8 cellular contexts compared by ENCODE assay signal in the genomic region with DNA sequence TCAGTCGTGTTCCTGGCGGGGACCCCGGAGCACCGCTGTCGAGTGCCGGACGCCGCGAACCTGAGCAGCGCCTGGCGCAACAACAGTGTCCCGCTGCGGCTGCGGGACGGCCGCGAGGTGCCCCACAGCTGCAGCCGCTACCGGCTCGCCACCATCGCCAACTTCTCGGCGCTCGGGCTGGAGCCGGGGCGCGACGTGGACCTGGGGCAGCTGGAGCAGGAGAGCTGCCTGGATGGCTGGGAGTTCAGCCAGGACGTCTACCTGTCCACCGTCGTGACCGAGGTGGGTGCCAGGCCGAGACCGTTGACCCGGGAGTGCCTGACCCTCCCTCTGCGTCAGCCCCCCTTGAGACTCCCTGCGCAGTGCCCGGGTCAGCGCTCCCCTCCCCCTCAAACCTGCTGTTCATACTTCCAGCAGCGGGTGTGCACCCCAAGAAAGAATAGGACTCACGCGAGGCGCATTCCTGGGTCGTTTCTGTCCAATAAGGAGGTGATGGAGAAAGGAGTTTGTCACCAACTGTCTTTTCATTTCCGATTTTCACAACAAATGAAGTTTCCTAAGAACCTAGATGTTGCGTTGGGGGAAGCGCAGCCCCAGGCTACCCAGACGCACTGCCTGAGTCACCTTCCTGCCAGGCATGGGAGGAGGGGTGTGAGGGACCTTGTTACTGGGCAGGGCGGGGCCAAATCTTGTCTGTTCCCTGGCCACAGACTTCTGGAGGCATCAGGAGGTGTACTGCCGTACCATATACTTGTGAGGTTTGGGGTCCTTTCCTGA. TPM values are rescaled to one million over a fixed set of nuclear protein-coding genes. Genes with fewer than 3 reads are reported as not detected.
DNase-seq lines count a peak whose midpoint lies in the region; ATAC-seq, FAIRE-seq and TF ChIP-seq lines count a peak whose summit lies in the region.

No MANE protein-coding gene starts in this region.

- H3K9me3 ChIP-seq in CD4-positive, CD25-positive, alpha-beta regulatory T cell (ENCODE audit: control insufficient read depth in 2 of 2, low read length in 2 of 2), result no peaks in the 10 kb centered on the region
- H3K9me3 ChIP-seq in NT2/D1 (ENCODE audit: insufficient read depth, low read length) (no peaks in the 10 kb centered on the region), esophagus (ENCODE audit: control insufficient read depth in 2 of 2, insufficient read depth in 1 of 2, low read depth in 1 of 2, low read length in 1 of 2) (no peaks in the 10 kb centered on the region)

- peaks cover 0 to 11% (median 4%) of the 10 kb centered on the region in 4 donors for H3K4me1 Mint-ChIP-seq in CD4-positive, CD25-positive, alpha-beta regulatory T cell
- peaks cover 11 to 27% of the 10 kb centered on the region in 2 donors for H3K4me1 Mint-ChIP-seq in natural killer cell
- peaks cover 29% of the 10 kb centered on the region for H3K4me1 Mint-ChIP-seq in stimulated activated naive CD8-positive, alpha-beta T cell treated with anti-CD3 and anti-CD28 coated beads, Interleukin-15, Interleukin-2, amounts not matched to agents 100 ng/mL and 50 ng/mL, for 24 hours (ENCODE audit: low read depth)

- TF ChIP-seq CTCF in natural killer cell (IDR thresholded peaks at IDR 0.05), result no peak

- no peaks in the 10 kb centered on the region for H3K36me3 ChIP-seq in CD4-positive, CD25-positive, alpha-beta regulatory T cell (ENCODE audit: control insufficient read depth, insufficient read depth, low read length)
- H3K36me3 ChIP-seq in NT2/D1 (ENCODE audit: insufficient read depth, insufficient read length, low read length) (no peaks in the 10 kb centered on the region), esophagus (ENCODE audit: control insufficient read depth in 2 of 2, insufficient read depth in 2 of 2, low read length in 1 of 2) (no peaks in the 10 kb centered on the region)

- peak overlapping the region; percentile 70 for H3K9ac ChIP-seq in NT2/D1 (ENCODE audit: insufficient read length, low read depth)

- peaks cover 24% of the 10 kb centered on the region for H3K4me1 ChIP-seq in CD4-positive, CD25-positive, alpha-beta regulatory T cell (ENCODE audit: control insufficient read depth, insufficient read depth, low read length, poor library complexity, severe bottlenecking)
- H3K4me1 ChIP-seq in NT2/D1 (ENCODE audit: insufficient read depth, insufficient read length) (peaks cover 5% of the 10 kb centered on the region), esophagus (ENCODE audit: control insufficient read depth in 2 of 2, insufficient read depth in 2 of 2, low read length in 1 of 2) (peaks cover 0 to 10% of the 10 kb centered on the region in 2 donors)

- H3K4me3 Mint-ChIP-seq in CD4-positive, CD25-positive, alpha-beta regulatory T cell, result peak overlapping the region; percentile 29 to 89 (median 80)
- H3K4me3 Mint-ChIP-seq in natural killer cell, result peak overlapping the region; percentile 93
- H3K4me3 Mint-ChIP-seq in stimulated activated naive CD8-positive, alpha-beta T cell treated with anti-CD3 and anti-CD28 coated beads, Interleukin-15, Interleukin-2, amounts not matched to agents 100 ng/mL and 50 ng/mL, for 24 hours, result peak overlapping the region; percentile 92

- H3K4me3 ChIP-seq in CD4-positive, CD25-positive, alpha-beta regulatory T cell (ENCODE audit: low read depth, low read length), result no peak overlapping the region
- H3K4me3 ChIP-seq in NT2/D1 (ENCODE audit: insufficient read length, low read depth) (peak overlapping the region; percentile 67), esophagus (ENCODE audit: low read depth in 1 of 2, low read length in 2 of 2) (peak overlapping the region; percentile 45 to 57)

- 5% methylated on average over 49 to 50 of the region's 50 CpGs for WGBS in esophagus, 2 donors

- no peaks in the 10 kb centered on the region for H3K9me3 Mint-ChIP-seq in CD4-positive, CD25-positive, alpha-beta regulatory T cell
- no peaks in the 10 kb centered on the region for H3K9me3 Mint-ChIP-seq in natural killer cell
- no peaks in the 10 kb centered on the region for H3K9me3 Mint-ChIP-seq in stimulated activated naive CD8-positive, alpha-beta T cell treated with anti-CD3 and anti-CD28 coated beads, Interleukin-15, Interleukin-2, amounts not matched to agents 100 ng/mL and 50 ng/mL, for 24 hours

- no peaks in the 10 kb centered on the region for H3K36me3 Mint-ChIP-seq in CD4-positive, CD25-positive, alpha-beta regulatory T cell
- no peaks in the 10 kb centered on the region for H3K36me3 Mint-ChIP-seq in natural killer cell
- no peaks in the 10 kb centered on the region for H3K36me3 Mint-ChIP-seq in stimulated activated naive CD8-positive, alpha-beta T cell treated with anti-CD3 and anti-CD28 coated beads, Interleukin-15, Interleukin-2, amounts not matched to agents 100 ng/mL and 50 ng/mL, for 24 hours (ENCODE audit: low read depth)

- peaks cover 28% of the 10 kb centered on the region for H3K27me3 ChIP-seq in CD4-positive, CD25-positive, alpha-beta regulatory T cell (ENCODE audit: control insufficient read depth, insufficient read depth, low read length)
- peaks cover 19% of the 10 kb centered on the region for H3K27me3 ChIP-seq in NT2/D1 (ENCODE audit: insufficient read depth, insufficient read length)
- no peaks in the 10 kb centered on the region for H3K27me3 ChIP-seq in esophagus (ENCODE audit: control insufficient read depth in 1 of 2, insufficient read depth in 2 of 2, low read length in 2 of 2)

- peak in 2 of 3 donors; percentile 28 to 60 for DNase-seq in CD4-positive, CD25-positive, alpha-beta regulatory T cell
- peak; percentile 88 for DNase-seq in H54 (ENCODE audit: insufficient read length, low spot score)
- peak; percentile 33 for DNase-seq in NT2/D1 (ENCODE audit: low read depth, low spot score)
- DNase-seq in activated CD8-positive, alpha-beta memory T cell treated with anti-CD3 and anti-CD28 coated beads, Interleukin-2, amount 50 U/mL, for 48 hours, result peak; percentile 83
- peak; percentile 30 for DNase-seq in natural killer cell
- DNase-seq in NCI-H2029 treated with DMSO at 0.1 percent for 48 hours (lab: John Stamatoyannopoulos, UW), result no peak

- H3K27ac Mint-ChIP-seq in CD4-positive, CD25-positive, alpha-beta regulatory T cell, result peak overlapping the region in 1 of 3 donors; percentile 32
- H3K27ac Mint-ChIP-seq in natural killer cell, result peak overlapping the region in 1 of 2 donors; percentile 70
- H3K27ac Mint-ChIP-seq in stimulated activated naive CD8-positive, alpha-beta T cell treated with anti-CD3 and anti-CD28 coated beads, Interleukin-15, Interleukin-2, amounts not matched to agents 100 ng/mL and 50 ng/mL, for 24 hours, result peak overlapping the region; percentile 86

- intact Hi-C loops in natural killer cell (cut with micrococcal nuclease), result no loop called here

- peaks cover 46% of the 10 kb centered on the region for H3K27me3 Mint-ChIP-seq in CD4-positive, CD25-positive, alpha-beta regulatory T cell
- peaks cover 46 to 56% of the 10 kb centered on the region in 2 donors for H3K27me3 Mint-ChIP-seq in natural killer cell (ENCODE audit: low read depth in 2 of 2)
- peaks cover 14% of the 10 kb centered on the region for H3K27me3 Mint-ChIP-seq in stimulated activated naive CD8-positive, alpha-beta T cell treated with anti-CD3 and anti-CD28 coated beads, Interleukin-15, Interleukin-2, amounts not matched to agents 100 ng/mL and 50 ng/mL, for 24 hours

- peak; percentile 46; the same call in 1 of the 2 replicates for TF ChIP-seq POLR2A in H54 (IDR thresholded peaks at IDR 0.05; ENCODE audit: low read depth, low read length)

- no peak for FAIRE-seq in H54 (lab: Jason Lieb, UNC)

- peak; percentile 65 for ATAC-seq in CD4-positive, CD25-positive, alpha-beta regulatory T cell (ENCODE audit: low read depth in 2 of 2)
- ATAC-seq in natural killer cell, result peak; percentile 62 to 70 (median 67)

- no peak overlapping the region for H3K27ac ChIP-seq in CD4-positive, CD25-positive, alpha-beta regulatory T cell (ENCODE audit: insufficient read depth, low read length, poor library complexity, severe bottlenecking)
- peak overlapping the region; percentile 85 to 91 for H3K27ac ChIP-seq in esophagus (ENCODE audit: low read depth in 2 of 2, low read length in 1 of 2)

RNA-seq across cellular contexts. Expression of a gene that starts 0.7 kb away (rescaled TPM):
- not detected for total RNA-seq in CD4-positive, CD25-positive, alpha-beta regulatory T cell
- polyA plus RNA-seq in CD4-positive, CD25-positive, alpha-beta regulatory T cell, result not detected
- under 1 TPM; 0.14 to 0.16 TPM for polyA plus RNA-seq in esophagus
- 1 to 10 TPM in 1 of 3 donors, under 1 TPM in 2; 0.14 to 2.3 (median 0.27) TPM for total RNA-seq in natural killer cell

RNA-seq across cellular contexts. Expression of a gene that starts 37.4 kb away (rescaled TPM):
- total RNA-seq in CD4-positive, CD25-positive, alpha-beta regulatory T cell, result not detected
- not detected for polyA plus RNA-seq in CD4-positive, CD25-positive, alpha-beta regulatory T cell
- 10 to 100 TPM; 33.3 to 58.9 TPM for polyA plus RNA-seq in esophagus
- total RNA-seq in natural killer cell, result not detected
